In genomic region chr2:55519908-55520885, GRCh38 we compare ENCODE assay signal across 1 cellular context.
TF ChIP-seq lines count a peak whose summit lies in the region.

No MANE protein-coding gene starts in this region.

TF ChIP-seq in K562, 482 proteins besides CTCF, POLR2A, EP300 and RAD21 (continued from another document and continues in another):
- TF ChIP-seq RNF219 (CRISPR knock-in tag; IDR thresholded peaks at IDR 0.05), result no peak
- no peak for TF ChIP-seq ETV5 (CRISPR knock-in tag; IDR thresholded peaks at IDR 0.05; ENCODE audit: low read depth)
- no peak for TF ChIP-seq STAT5B (CRISPR knock-in tag; IDR thresholded peaks at IDR 0.05)
- no peak for TF ChIP-seq MEF2D (tag; conservative IDR thresholded peaks at IDR 0.05; ENCODE audit: low read depth)
- TF ChIP-seq ZNF12 (CRISPR knock-in tag; IDR thresholded peaks at IDR 0.05), result no peak
- TF ChIP-seq ZNF830 (CRISPR knock-in tag; IDR thresholded peaks at IDR 0.05), result no peak
- no peak for TF ChIP-seq YY1 (IDR thresholded peaks at IDR 0.05; ENCODE audit: borderline replicate concordance in 1 of 3, control insufficient read depth in 1 of 3, extremely low read depth in 1 of 3, insufficient read depth in 3 of 3, insufficient read length in 1 of 3, insufficient replicate concordance in 2 of 3, low read depth in 1 of 3, low read length in 2 of 3)
- TF ChIP-seq ZNF766 (CRISPR knock-in tag; conservative IDR thresholded peaks at IDR 0.05), result no peak
- no peak for TF ChIP-seq KLF1 (tag; IDR thresholded peaks at IDR 0.05)
- no peak for TF ChIP-seq RBM14 (IDR thresholded peaks at IDR 0.05; ENCODE audit: borderline replicate concordance, insufficient read depth, low read depth, low read length)
- peak in 1 of 2 experiments; percentile 74; a peak in 1 of 4 replicates for TF ChIP-seq FOXA3 (CRISPR knock-in tag; conservative IDR thresholded peaks at IDR 0.05 in 1 of 2, IDR thresholded peaks at IDR 0.05 in 1 of 2)
- TF ChIP-seq ZNF79 (CRISPR knock-in tag; IDR thresholded peaks at IDR 0.05; ENCODE audit: low read depth), result no peak
- peak; percentile 26; the same call in 1 of the 2 replicates for TF ChIP-seq ARID4B (CRISPR knock-in tag; IDR thresholded peaks at IDR 0.05)
- no peak for TF ChIP-seq HMGN3 (IDR thresholded peaks at IDR 0.05; ENCODE audit: borderline replicate concordance, extremely low read depth, insufficient read length, low read depth, low read length)
- TF ChIP-seq TBP (optimal IDR thresholded peaks at IDR 0.05; ENCODE audit: low read depth, low read length), result no peak
- no peak for TF ChIP-seq ZNF354B (CRISPR knock-in tag; IDR thresholded peaks at IDR 0.05)
- TF ChIP-seq PRMT5 (CRISPR knock-in tag; IDR thresholded peaks at IDR 0.05), result no peak
- no peak for TF ChIP-seq ZNF75A (CRISPR knock-in tag; IDR thresholded peaks at IDR 0.05)
- TF ChIP-seq HNRNPLL (IDR thresholded peaks at IDR 0.05; ENCODE audit: low read depth, low read length, poor library complexity, severe bottlenecking), result no peak
- no peak for TF ChIP-seq MED1 (CRISPR knock-in tag; IDR thresholded peaks at IDR 0.05; ENCODE audit: borderline replicate concordance)
- 0 out of 2 replicates have a peak, but pooled peaks have one; percentile 25 for TF ChIP-seq E2F4 (CRISPR knock-in tag; IDR thresholded peaks at IDR 0.05; ENCODE audit: low read depth)
- no peak for TF ChIP-seq TRIM24 (IDR thresholded peaks at IDR 0.05)
- TF ChIP-seq KDM2B (CRISPR knock-in tag; IDR thresholded peaks at IDR 0.05), result no peak
- TF ChIP-seq COPS2 (conservative IDR thresholded peaks at IDR 0.05), result no peak
- TF ChIP-seq ELF4 (CRISPR knock-in tag; IDR thresholded peaks at IDR 0.05), result no peak
- no peak for TF ChIP-seq TFAP4 (CRISPR knock-in tag; IDR thresholded peaks at IDR 0.05; ENCODE audit: borderline replicate concordance)
- no peak for TF ChIP-seq KDM4B (IDR thresholded peaks at IDR 0.05; ENCODE audit: borderline replicate concordance in 2 of 2, low read depth in 1 of 2)
- peak; percentile 53 for TF ChIP-seq SAP30 (IDR thresholded peaks at IDR 0.05; ENCODE audit: borderline replicate concordance, insufficient read depth, low read depth, low read length, poor library complexity, severe bottlenecking)
- TF ChIP-seq BRD9 (IDR thresholded peaks at IDR 0.05; ENCODE audit: low read depth, partially characterized antibody), result peak; percentile 36
- no peak for TF ChIP-seq ZFP36 (IDR thresholded peaks at IDR 0.05; ENCODE audit: low read depth, low read length, partially characterized antibody)
- TF ChIP-seq FOXP4 (CRISPR knock-in tag; IDR thresholded peaks at IDR 0.05; ENCODE audit: borderline replicate concordance), result no peak
- TF ChIP-seq EGR1 (conservative IDR thresholded peaks at IDR 0.05), result 0 out of 2 replicates have a peak, but pooled peaks have one; percentile 36
- no peak for TF ChIP-seq ETS2 (tag; IDR thresholded peaks at IDR 0.05; ENCODE audit: borderline replicate concordance, poor library complexity, severe bottlenecking)
- no peak for TF ChIP-seq POLR2B (IDR thresholded peaks at IDR 0.05; ENCODE audit: low read depth, partially characterized antibody)
- TF ChIP-seq BHLHE40 (IDR thresholded peaks at IDR 0.05; ENCODE audit: low read length), result no peak
- TF ChIP-seq ZNF143 (CRISPR knock-in tag; IDR thresholded peaks at IDR 0.05), result no peak
- no peak for TF ChIP-seq RHOXF2B (CRISPR knock-in tag; conservative IDR thresholded peaks at IDR 0.05)
- no peak for TF ChIP-seq CBFA2T2 (conservative IDR thresholded peaks at IDR 0.05)
- no peak for TF ChIP-seq MCM5 (IDR thresholded peaks at IDR 0.05; ENCODE audit: low read depth)
- TF ChIP-seq E2F6 (IDR thresholded peaks at IDR 0.05; ENCODE audit: borderline replicate concordance in 1 of 2, extremely low read depth in 1 of 2, insufficient read depth in 1 of 2, insufficient read length in 1 of 2, low read depth in 1 of 2, low read length in 1 of 2, poor library complexity in 1 of 2, severe bottlenecking in 1 of 2), result no peak
- TF ChIP-seq ZNF57 (CRISPR knock-in tag; IDR thresholded peaks at IDR 0.05), result no peak
- TF ChIP-seq SMAD2 (IDR thresholded peaks at IDR 0.05; ENCODE audit: low read depth, low read length), result no peak
- no peak for TF ChIP-seq SMARCA4 (IDR thresholded peaks at IDR 0.05)
- no peak for TF ChIP-seq ZNF121 (CRISPR knock-in tag; conservative IDR thresholded peaks at IDR 0.05)
- no peak for TF ChIP-seq ZHX1 (conservative IDR thresholded peaks at IDR 0.05; ENCODE audit: low read length)
- TF ChIP-seq KAT7 (CRISPR knock-in tag; IDR thresholded peaks at IDR 0.05; ENCODE audit: borderline replicate concordance), result 0 out of 2 replicates have a peak, but pooled peaks have one; percentile 77
- no peak for TF ChIP-seq NBN (IDR thresholded peaks at IDR 0.05; ENCODE audit: low read depth)
- TF ChIP-seq XRCC4 (IDR thresholded peaks at IDR 0.05; ENCODE audit: extremely low read depth, insufficient read depth, insufficient read length), result no peak
- TF ChIP-seq SPI1 (IDR thresholded peaks at IDR 0.05; ENCODE audit: borderline replicate concordance, low read depth, low read length), result no peak
- no peak for TF ChIP-seq NCOR1 (IDR thresholded peaks at IDR 0.05)
- TF ChIP-seq ETS1 (conservative IDR thresholded peaks at IDR 0.05; ENCODE audit: control insufficient read depth, low read depth, low read length), result 0 out of 2 replicates have a peak, but pooled peaks have one; percentile 61
- TF ChIP-seq MAZ (CRISPR knock-in tag; conservative IDR thresholded peaks at IDR 0.05 in 1 of 2, IDR thresholded peaks at IDR 0.05 in 1 of 2), result no peak
- TF ChIP-seq FOXO4 (CRISPR knock-in tag; IDR thresholded peaks at IDR 0.05), result no peak
